ENCODE assay signal across 1 cellular context in genomic region chr9:131477816-131478419, GRCh38.
TF ChIP-seq lines count a peak whose summit lies in the region.

No MANE protein-coding gene starts in this region.

TF ChIP-seq in HepG2, 621 proteins besides CTCF, POLR2A, EP300 and RAD21 (continued from another document):
- TF ChIP-seq EHMT2 (IDR thresholded peaks at IDR 0.05; ENCODE audit: borderline replicate concordance, low read depth, low read length) (no peak), ZBTB7A (CRISPR knock-in tag; IDR thresholded peaks at IDR 0.05) (no peak), AGO2 (optimal IDR thresholded peaks at IDR 0.05; ENCODE audit: low read depth, low read length) (peak; percentile 18), ZNF687 (CRISPR knock-in tag; IDR thresholded peaks at IDR 0.05) (peak; percentile 20; the same call in 1 of the 2 replicates), HOXA9 (CRISPR knock-in tag; IDR thresholded peaks at IDR 0.05; ENCODE audit: borderline replicate concordance) (no peak)
- TF ChIP-seq, protein P1, sequence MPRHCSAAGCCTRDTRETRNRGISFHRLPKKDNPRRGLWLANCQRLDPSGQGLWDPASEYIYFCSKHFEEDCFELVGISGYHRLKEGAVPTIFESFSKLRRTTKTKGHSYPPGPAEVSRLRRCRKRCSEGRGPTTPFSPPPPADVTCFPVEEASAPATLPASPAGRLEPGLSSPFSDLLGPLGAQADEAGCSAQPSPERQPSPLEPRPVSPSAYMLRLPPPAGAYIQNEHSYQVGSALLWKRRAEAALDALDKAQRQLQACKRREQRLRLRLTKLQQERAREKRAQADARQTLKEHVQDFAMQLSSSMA (CRISPR knock-in tag; IDR thresholded peaks at IDR 0.05) = no peak
- TF ChIP-seq, protein P2, sequence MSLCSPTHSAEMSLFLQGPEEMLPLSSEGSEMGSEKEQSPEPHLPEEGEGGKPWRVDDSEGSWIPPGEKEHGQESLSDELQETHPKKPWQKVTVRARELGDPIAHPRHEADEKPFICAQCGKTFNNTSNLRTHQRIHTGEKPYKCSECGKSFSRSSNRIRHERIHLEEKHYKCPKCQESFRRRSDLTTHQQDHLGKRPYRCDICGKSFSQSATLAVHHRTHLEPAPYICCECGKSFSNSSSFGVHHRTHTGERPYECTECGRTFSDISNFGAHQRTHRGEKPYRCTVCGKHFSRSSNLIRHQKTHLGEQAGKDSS (CRISPR knock-in tag; IDR thresholded peaks at IDR 0.05; ENCODE audit: borderline replicate concordance, low read depth) = no peak
TF ChIP-seq in HepG2: peak in this region for 3.
